In genomic region chr11:57648791-57649735, GRCh38 we compare ENCODE assay signal across 9 cellular contexts. TPM values are rescaled to one million over a fixed set of nuclear protein-coding genes. Genes with fewer than 3 reads are reported as not detected.
A peak's percentile ranks its signal among the peaks of the same experiment; 100 is the strongest.
DNase-seq lines count a peak whose midpoint lies in the region; ATAC-seq, FAIRE-seq and TF ChIP-seq lines count a peak whose summit lies in the region.
"Had no signal": no experiment of that assay in that cellular context is flagged by ENCODE, and none has a peak within 500 bp of the region (broad histone marks: within the 10 kb centered on the region; RNA-seq: fewer than 3 reads in every experiment).

No MANE protein-coding gene starts in this region.

- H3K27ac ChIP-seq in endothelial cell of umbilical vein (ENCODE audit: insufficient read depth, low read depth, low read length) (no peak overlapping the region), osteoblast (ENCODE audit: low read depth, low read length) (no peak overlapping the region), body of pancreas (no peak overlapping the region)
- H3K27ac ChIP-seq: KMS-11 had no signal

- no peak for ATAC-seq in body of pancreas
- ATAC-seq in HG02884 (IDR thresholded peaks at IDR 0.05; ENCODE audit: unreplicated experiment) = no peak

- TF ChIP-seq CTCF in endothelial cell of umbilical vein (IDR thresholded peaks at IDR 0.05; ENCODE audit: extremely low read depth in 1 of 2, insufficient read depth in 1 of 2, low read depth in 1 of 2, low read length in 2 of 2) (no peak), osteoblast (IDR thresholded peaks at IDR 0.05; ENCODE audit: extremely low read depth, low read depth, low read length) (no peak), body of pancreas (IDR thresholded peaks at IDR 0.05) (no peak)

- H3K79me2 ChIP-seq in endothelial cell of umbilical vein (ENCODE audit: control insufficient read depth, insufficient read depth, low read length) = no peaks in the 10 kb centered on the region
- no peaks in the 10 kb centered on the region for H3K79me2 ChIP-seq in osteoblast (ENCODE audit: insufficient read depth, low read length)

- intact Hi-C loops in endothelial cell of umbilical vein (cut with micrococcal nuclease) = loop anchor here (5.0 kb wide), 1 partner anchor 322 kb away; no protein-coding TSS in a partner anchor
- intact Hi-C loops in body of pancreas (cut with DNase I) = loop anchor here (10.0 kb wide), 2 partner anchors 184 to 294 kb away; partner anchors contain the start of gene RTN4RL2

- no peaks in the 10 kb centered on the region for H3K9me1 ChIP-seq in endothelial cell of umbilical vein (replicated peaks; ENCODE audit: control insufficient read depth, extremely low read depth, insufficient read depth, low read length)

- peak overlapping the region in 1 of 3 experiments; percentile 9 for H3K4me3 ChIP-seq in endothelial cell of umbilical vein (replicated peaks in 1 of 3; ENCODE audit: insufficient read depth in 1 of 3, low read depth in 1 of 3, low read length in 3 of 3)
- peak overlapping the region; percentile 70 for H3K4me3 ChIP-seq in osteoblast (ENCODE audit: insufficient read depth, low read length)
- H3K4me3 ChIP-seq in body of pancreas = no peak overlapping the region
- H3K4me3 ChIP-seq in MG63 = no peak overlapping the region

- CTCF ChIA-PET in endothelial cell of umbilical vein (lab: Charles Lee) = interaction anchor here (0.8 to 1.3 kb wide), 2 partner anchors 80 to 152 kb away, joined by 3 to 8 read pairs; no protein-coding TSS in a partner anchor

- no TSS peak for BruUV-seq in endothelial cell of umbilical vein (replicated peaks; lab: Mats Ljungman, UMichigan)

- 8 to 9% methylated on average over 24 of the region's 24 CpGs for WGBS in body of pancreas, 2 donors

- no peaks in the 10 kb centered on the region for H4K20me1 ChIP-seq in endothelial cell of umbilical vein (replicated peaks; ENCODE audit: control insufficient read depth, extremely low read depth, insufficient read depth, low read length)
- peaks cover 43% of the 10 kb centered on the region for H4K20me1 ChIP-seq in osteoblast (ENCODE audit: insufficient read depth, low read length)

- peak; percentile 49 for DNase-seq in SK-N-DZ (ENCODE audit: low spot score)
- DNase-seq in endothelial cell of umbilical vein (ENCODE audit: low read depth, low spot score) = no peak
- DNase-seq in osteoblast (ENCODE audit: insufficient read length, low spot score, missing footprints) = peak; percentile 78
- no peak for DNase-seq in body of pancreas
- no peak for DNase-seq in MG63
- DNase-seq in NCI-H1694 (lab: John Stamatoyannopoulos, UW) = no peak

- H3K27me3 ChIP-seq in endothelial cell of umbilical vein (ENCODE audit: control insufficient read depth in 2 of 2, insufficient read depth in 2 of 2, low read length in 2 of 2) (peaks cover 40 to 54% of the 10 kb centered on the region in 2 experiments), osteoblast (ENCODE audit: insufficient read depth, low read length) (peaks cover 36% of the 10 kb centered on the region), body of pancreas (peaks cover 2 to 26% of the 10 kb centered on the region in 2 donors), MG63 (peaks cover 27% of the 10 kb centered on the region)

- dilution Hi-C loops in endothelial cell of umbilical vein (cut with MboI; ENCODE audit: extremely low pct_ligation_motif_present, low sequenced_read_pairs) = no loop called here

- TF ChIP-seq POLR2A in endothelial cell of umbilical vein (IDR thresholded peaks at IDR 0.05; ENCODE audit: low read depth, low read length) (no peak), body of pancreas (IDR thresholded peaks at IDR 0.05) (no peak)

- peak; percentile 4 for FAIRE-seq in endothelial cell of umbilical vein (lab: Jason Lieb, UNC)

- H3K9me3 ChIP-seq in ES-I3 (ENCODE audit: control insufficient read depth, insufficient read depth, low read length) (no peaks in the 10 kb centered on the region), endothelial cell of umbilical vein (replicated peaks; ENCODE audit: control insufficient read depth, insufficient read depth, low read length) (no peaks in the 10 kb centered on the region), osteoblast (ENCODE audit: low read depth, low read length) (no peaks in the 10 kb centered on the region), body of pancreas (no peaks in the 10 kb centered on the region), MG63 (no peaks in the 10 kb centered on the region)

- no peak overlapping the region for H3K4me2 ChIP-seq in endothelial cell of umbilical vein (ENCODE audit: insufficient read depth, low read length)
- H3K4me2 ChIP-seq in osteoblast (ENCODE audit: insufficient read depth, low read length) = peak overlapping the region; percentile 84
- H3K4me2 ChIP-seq: KMS-11 had no signal

- peaks cover 40% of the 10 kb centered on the region for H3K4me1 ChIP-seq in ES-I3 (ENCODE audit: insufficient read depth, low read length)
- peaks cover 3% of the 10 kb centered on the region for H3K4me1 ChIP-seq in endothelial cell of umbilical vein (ENCODE audit: control insufficient read depth, extremely low read depth, insufficient read depth, low read length)
- peaks cover 55% of the 10 kb centered on the region for H3K4me1 ChIP-seq in osteoblast (ENCODE audit: insufficient read depth, low read length)
- peaks cover 26% of the 10 kb centered on the region for H3K4me1 ChIP-seq in body of pancreas

- H2AFZ ChIP-seq in endothelial cell of umbilical vein (ENCODE audit: low read depth, low read length) = no peak overlapping the region
- no peak overlapping the region for H2AFZ ChIP-seq in osteoblast (ENCODE audit: low read length)

- H3K9ac ChIP-seq in ES-I3 (ENCODE audit: low read depth, low read length) (peak overlapping the region; percentile 34), endothelial cell of umbilical vein (replicated peaks; ENCODE audit: extremely low read depth, insufficient read depth, low read length) (no peak overlapping the region)
- H3K9ac ChIP-seq: KMS-11 had no signal

- POLR2A ChIA-PET in endothelial cell of umbilical vein (lab: Charles Lee) = interaction anchor here (0.6 kb wide), 1 partner anchor 98 kb away, joined by 3 read pairs; no protein-coding TSS in a partner anchor

- H3K36me3 ChIP-seq in ES-I3 (ENCODE audit: insufficient read depth, low read length) = no peaks in the 10 kb centered on the region
- H3K36me3 ChIP-seq in endothelial cell of umbilical vein (ENCODE audit: control insufficient read depth in 2 of 2, extremely low read depth in 1 of 2, insufficient read depth in 2 of 2, low read length in 2 of 2) = no peaks in the 10 kb centered on the region
- no peaks in the 10 kb centered on the region for H3K36me3 ChIP-seq in osteoblast (ENCODE audit: insufficient read depth, low read length)
- no peaks in the 10 kb centered on the region for H3K36me3 ChIP-seq in body of pancreas (replicated peaks in 1 of 2; ENCODE audit: insufficient read depth in 1 of 2, low read depth in 2 of 2)
- H3K36me3 ChIP-seq in MG63 = no peaks in the 10 kb centered on the region

RNA-seq across cellular contexts. Expression of gene YPEL4, which starts 0.6 kb away (rescaled TPM):
- 0.41 and 0.46 TPM in 2 replicates for polyA plus RNA-seq in SK-N-DZ (2014; cell fraction: cytosol; rRNA removed)
- polyA plus RNA-seq in SK-N-DZ (2014; cell fraction: nucleus; rRNA removed) = 0.40 and 1.1 TPM in 2 replicates
- 0.24 and 0.30 TPM in 2 replicates for total RNA-seq in endothelial cell of umbilical vein
- polyA plus RNA-seq in endothelial cell of umbilical vein = 0.03 and 0.06 TPM in 2 replicates
- polyA plus RNA-seq in endothelial cell of umbilical vein (2011; cell fraction: cytosol; rRNA removed) = 0.04 and 0.05 TPM in 2 replicates
- polyA plus RNA-seq in endothelial cell of umbilical vein (2011; cell fraction: nucleus; rRNA removed) = 0.34 and 0.39 TPM in 2 replicates
- 0.13 and 0.35 TPM in 2 replicates for polyA plus RNA-seq in endothelial cell of umbilical vein (2012)
- 0.17 TPM in 1 of 2 replicates, not detected in the other for polyA minus RNA-seq in endothelial cell of umbilical vein
- polyA minus RNA-seq in endothelial cell of umbilical vein (2011; cell fraction: cytosol; rRNA and poly(A)+ RNA removed) = not detected
- polyA minus RNA-seq in endothelial cell of umbilical vein (2011; cell fraction: nucleus; rRNA and poly(A)+ RNA removed) = 0.19 and 0.24 TPM in 2 replicates
- total RNA-seq in osteoblast = 0.59 and 0.72 TPM in 2 replicates
- total RNA-seq in body of pancreas = under 1 TPM in 1 of 2 donors, not detected in 1; 0.26 TPM
- not detected in 2 replicates for total RNA-seq in MG63 (2014; rRNA removed; shearing (Covaris generic); ENCODE audit: low replicate concordance)

RNA-seq across cellular contexts. Expression of gene CLP1, which starts 8.5 kb away (rescaled TPM):
- 40.8 and 50.6 TPM in 2 replicates for polyA plus RNA-seq in SK-N-DZ (2014; cell fraction: cytosol; rRNA removed)
- 15.8 and 17.1 TPM in 2 replicates for polyA plus RNA-seq in SK-N-DZ (2014; cell fraction: nucleus; rRNA removed)
- total RNA-seq in endothelial cell of umbilical vein (17.9 and 20.9 TPM in 2 replicates), osteoblast (15.2 and 15.6 TPM in 2 replicates), body of pancreas (1 to 10 TPM; 3.3 to 7.3 TPM)
- polyA plus RNA-seq in endothelial cell of umbilical vein = 19.4 and 20.8 TPM in 2 replicates
- polyA plus RNA-seq in endothelial cell of umbilical vein (2011; cell fraction: cytosol; rRNA removed) = 22.1 and 25.0 TPM in 2 replicates
- 20.3 and 20.9 TPM in 2 replicates for polyA plus RNA-seq in endothelial cell of umbilical vein (2011; cell fraction: nucleus; rRNA removed)
- 19.1 and 25.1 TPM in 2 replicates for polyA plus RNA-seq in endothelial cell of umbilical vein (2012)
- polyA minus RNA-seq in endothelial cell of umbilical vein = 25.3 and 34.8 TPM in 2 replicates
- polyA minus RNA-seq in endothelial cell of umbilical vein (2011; cell fraction: cytosol; rRNA and poly(A)+ RNA removed) = 11.5 TPM
- polyA minus RNA-seq in endothelial cell of umbilical vein (2011; cell fraction: nucleus; rRNA and poly(A)+ RNA removed) = 6.2 and 9.1 TPM in 2 replicates
- total RNA-seq in MG63 (2014; rRNA removed; shearing (Covaris generic); ENCODE audit: low replicate concordance) = 16.8 and 27.4 TPM in 2 replicates

RNA-seq across cellular contexts. Expression of gene ZDHHC5, which starts 18.9 kb away (rescaled TPM):
- polyA plus RNA-seq in SK-N-DZ (2014; cell fraction: cytosol; rRNA removed) = 16.8 and 18.5 TPM in 2 replicates
- polyA plus RNA-seq in SK-N-DZ (2014; cell fraction: nucleus; rRNA removed) = 19.4 and 21.1 TPM in 2 replicates
- total RNA-seq in endothelial cell of umbilical vein (67.4 and 74.0 TPM in 2 replicates), osteoblast (48.3 and 48.9 TPM in 2 replicates), body of pancreas (10 to 100 TPM; 17.6 to 48.5 TPM)
- polyA plus RNA-seq in endothelial cell of umbilical vein = 52.9 and 61.1 TPM in 2 replicates
- polyA plus RNA-seq in endothelial cell of umbilical vein (2011; cell fraction: cytosol; rRNA removed) = 49.5 and 54.7 TPM in 2 replicates
- polyA plus RNA-seq in endothelial cell of umbilical vein (2011; cell fraction: nucleus; rRNA removed) = 58.1 and 61.0 TPM in 2 replicates
- 54.9 and 55.5 TPM in 2 replicates for polyA plus RNA-seq in endothelial cell of umbilical vein (2012)
- polyA minus RNA-seq in endothelial cell of umbilical vein = 110 and 138 TPM in 2 replicates
- 31.7 TPM for polyA minus RNA-seq in endothelial cell of umbilical vein (2011; cell fraction: cytosol; rRNA and poly(A)+ RNA removed)
- polyA minus RNA-seq in endothelial cell of umbilical vein (2011; cell fraction: nucleus; rRNA and poly(A)+ RNA removed) = 34.6 and 49.5 TPM in 2 replicates
- total RNA-seq in MG63 (2014; rRNA removed; shearing (Covaris generic); ENCODE audit: low replicate concordance) = 30.5 and 33.3 TPM in 2 replicates

RNA-seq across cellular contexts. Expression of gene SERPING1, which starts 51.6 kb away (rescaled TPM):
- 22.4 and 28.2 TPM in 2 replicates for polyA plus RNA-seq in SK-N-DZ (2014; cell fraction: cytosol; rRNA removed)
- polyA plus RNA-seq in SK-N-DZ (2014; cell fraction: nucleus; rRNA removed) = 11.5 and 26.6 TPM in 2 replicates
- total RNA-seq in endothelial cell of umbilical vein = not detected in 2 replicates
- 0.30 TPM in 1 of 2 replicates, not detected in the other for polyA plus RNA-seq in endothelial cell of umbilical vein
- polyA plus RNA-seq in endothelial cell of umbilical vein (2011; cell fraction: cytosol; rRNA removed) = 0.08 TPM in 1 of 2 replicates, not detected in the other
- polyA plus RNA-seq in endothelial cell of umbilical vein (2011; cell fraction: nucleus; rRNA removed) = 0.16 TPM in 1 of 2 replicates, not detected in the other
- 0.12 and 1.0 TPM in 2 replicates for polyA plus RNA-seq in endothelial cell of umbilical vein (2012)
- polyA minus RNA-seq in endothelial cell of umbilical vein = not detected in 2 replicates
- polyA minus RNA-seq in endothelial cell of umbilical vein (2011; cell fraction: cytosol; rRNA and poly(A)+ RNA removed) = not detected
- polyA minus RNA-seq in endothelial cell of umbilical vein (2011; cell fraction: nucleus; rRNA and poly(A)+ RNA removed) = not detected in 2 replicates
- total RNA-seq in osteoblast = 31.5 and 47.7 TPM in 2 replicates
- 100 to 1,000 TPM; 166 to 216 TPM for total RNA-seq in body of pancreas
- total RNA-seq in MG63 (2014; rRNA removed; shearing (Covaris generic); ENCODE audit: low replicate concordance) = 0.22 and 0.26 TPM in 2 replicates

Comparison
In these comparisons a context has a peak if more than half of its experiments do, and no peak if none do; other contexts are left out.
1. DNase-seq: peak in SK-N-DZ (single experiment) and osteoblast (single experiment); none in endothelial cell of umbilical vein (single experiment), body of pancreas (0 of 4), MG63 (single experiment) and NCI-H1694 (single experiment).